ENCODE assay signal across 9 cellular contexts in the genomic region with DNA sequence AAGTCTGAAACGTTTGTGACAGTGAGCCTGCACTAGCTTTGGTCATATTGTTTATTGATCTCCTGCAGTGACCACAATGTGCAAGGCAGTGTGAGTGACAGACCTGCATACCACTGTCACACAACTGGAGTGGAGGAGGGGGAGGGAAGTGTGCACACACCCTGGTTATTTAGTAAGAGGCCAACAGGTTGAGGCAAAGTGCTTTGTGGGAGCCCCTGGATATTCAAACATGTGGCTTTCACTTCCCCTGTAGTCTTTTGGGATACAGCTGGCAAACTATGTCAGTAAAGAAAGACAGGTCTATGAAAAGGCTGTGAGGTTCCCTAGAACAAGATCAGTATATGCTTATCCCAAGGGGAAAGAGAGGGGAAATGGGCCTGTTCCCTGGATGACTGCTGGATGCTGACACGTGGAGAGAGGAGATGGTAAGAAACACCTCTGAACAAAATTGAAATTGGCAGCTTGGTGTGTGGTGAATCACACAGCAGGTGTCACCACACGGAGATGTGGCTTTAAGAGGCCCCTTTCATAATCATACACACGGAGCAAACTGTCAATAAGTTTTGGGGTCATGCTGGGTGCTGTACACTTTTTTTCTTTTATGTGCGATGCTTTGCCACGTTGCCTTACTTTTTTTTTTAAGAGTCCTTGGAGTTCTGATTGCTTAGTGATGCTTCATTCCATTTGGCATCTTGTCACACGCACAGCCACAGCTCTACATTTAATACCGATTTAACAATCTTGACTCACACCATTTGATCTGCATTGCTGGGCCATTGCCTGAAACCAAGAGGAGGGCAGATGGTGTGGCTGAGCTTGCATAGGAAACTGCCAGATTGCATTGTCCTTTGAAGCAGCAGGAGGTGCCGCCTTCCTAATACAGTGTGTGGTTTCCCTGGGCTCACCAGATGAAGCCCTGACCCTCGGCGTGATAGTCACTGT. TPM values are rescaled to one million over a fixed set of nuclear protein-coding genes. Genes with fewer than 3 reads are reported as not detected.
DNase-seq lines count a peak whose midpoint lies in the region; ATAC-seq and TF ChIP-seq lines count a peak whose summit lies in the region.
"Had no signal": no experiment of that assay in that cellular context is flagged by ENCODE, and none has a peak within 500 bp of the region (broad histone marks: within the 10 kb centered on the region; RNA-seq: fewer than 3 reads in every experiment).

No MANE protein-coding gene starts in this region.

- H3K27ac ChIP-seq in upper lobe of left lung (no peak overlapping the region), stomach (no peak overlapping the region)

- H3K4me1 ChIP-seq in upper lobe of left lung (no peaks in the 10 kb centered on the region), stomach (no peaks in the 10 kb centered on the region)

- DNase-seq in activated CD4-positive, alpha-beta T cell treated with anti-CD3 and anti-CD28 coated beads, Interleukin-2, amount 10 ng/mL, durations not matched to agents 24 days and 14 days: peak; percentile 62
- DNase-seq in activated CD4-positive, alpha-beta T cell treated with anti-CD3 and anti-CD28 coated beads for 4 hours: no peak
- DNase-seq in SW480 (ENCODE audit: low spot score) (peak; percentile 85), mesenteric fat pad (ENCODE audit: low spot score) (peak; percentile 33), upper lobe of left lung (no peak), stomach (no peak)
- no peak for DNase-seq in activated naive CD4-positive, alpha-beta T cell treated with anti-CD3 and anti-CD28 coated beads, Interleukin-2, amount 10 ng/mL, durations not matched to agents 7 days and 5 days
- DNase-seq: naive B cell had no signal

- peaks cover 31% of the 10 kb centered on the region for H3K4me1 Mint-ChIP-seq in activated CD4-positive, alpha-beta T cell treated with anti-CD3 and anti-CD28 coated beads, Interleukin-2, amount 10 ng/mL, durations not matched to agents 24 days and 14 days
- peaks cover 26% of the 10 kb centered on the region for H3K4me1 Mint-ChIP-seq in activated naive CD4-positive, alpha-beta T cell treated with anti-CD3 and anti-CD28 coated beads, Interleukin-2, amount 10 ng/mL, durations not matched to agents 7 days and 5 days
- H3K4me1 Mint-ChIP-seq: naive B cell had no signal

- 63 to 67% methylated on average over 11 of the region's 11 CpGs for WGBS in upper lobe of left lung, 2 donors
- 53 to 60% (median 56%) methylated on average over 11 of the region's 11 CpGs for WGBS in stomach, 5 donors

- no peaks in the 10 kb centered on the region for H3K27me3 Mint-ChIP-seq in activated CD4-positive, alpha-beta T cell treated with anti-CD3 and anti-CD28 coated beads, Interleukin-2, amount 10 ng/mL, durations not matched to agents 24 days and 14 days
- no peaks in the 10 kb centered on the region for H3K27me3 Mint-ChIP-seq in activated naive CD4-positive, alpha-beta T cell treated with anti-CD3 and anti-CD28 coated beads, Interleukin-2, amount 10 ng/mL, durations not matched to agents 7 days and 5 days

- peak overlapping the region; percentile 72 for H3K27ac Mint-ChIP-seq in activated CD4-positive, alpha-beta T cell treated with anti-CD3 and anti-CD28 coated beads, Interleukin-2, amount 10 ng/mL, durations not matched to agents 24 days and 14 days
- H3K27ac Mint-ChIP-seq in activated naive CD4-positive, alpha-beta T cell treated with anti-CD3 and anti-CD28 coated beads, Interleukin-2, amount 10 ng/mL, durations not matched to agents 7 days and 5 days: no peak overlapping the region
- H3K27ac Mint-ChIP-seq: naive B cell had no signal

- H3K4me3 Mint-ChIP-seq in activated CD4-positive, alpha-beta T cell treated with anti-CD3 and anti-CD28 coated beads, Interleukin-2, amount 10 ng/mL, durations not matched to agents 24 days and 14 days: no peak overlapping the region
- no peak overlapping the region for H3K4me3 Mint-ChIP-seq in activated naive CD4-positive, alpha-beta T cell treated with anti-CD3 and anti-CD28 coated beads, Interleukin-2, amount 10 ng/mL, durations not matched to agents 7 days and 5 days
- H3K4me3 Mint-ChIP-seq: naive B cell had no signal

- H3K36me3 Mint-ChIP-seq in activated CD4-positive, alpha-beta T cell treated with anti-CD3 and anti-CD28 coated beads, Interleukin-2, amount 10 ng/mL, durations not matched to agents 24 days and 14 days (ENCODE audit: low read depth): peaks cover 3% of the 10 kb centered on the region
- no peaks in the 10 kb centered on the region for H3K36me3 Mint-ChIP-seq in activated naive CD4-positive, alpha-beta T cell treated with anti-CD3 and anti-CD28 coated beads, Interleukin-2, amount 10 ng/mL, durations not matched to agents 7 days and 5 days
- H3K36me3 Mint-ChIP-seq: naive B cell had no signal

- intact Hi-C loops in activated CD4-positive, alpha-beta T cell treated with anti-CD3 and anti-CD28 coated beads, Interleukin-2, amount 10 ng/mL, durations not matched to agents 24 days and 14 days (cut with micrococcal nuclease): loop anchor here (1.0 kb wide), 1 partner anchor 36 kb away; no protein-coding TSS in a partner anchor
- intact Hi-C loops in stomach (cut with DNase I; ENCODE audit: low total_unique reads): no loop called here

- ATAC-seq in HG02981 (IDR thresholded peaks at IDR 0.05; ENCODE audit: unreplicated experiment) (peak; percentile 59), upper lobe of left lung (ENCODE audit: low FRiP score in 2 of 2) (no peak)

- H3K27me3 ChIP-seq in upper lobe of left lung (no peaks in the 10 kb centered on the region), stomach (no peaks in the 10 kb centered on the region)

- H3K4me3 ChIP-seq in upper lobe of left lung (no peak overlapping the region), stomach (no peak overlapping the region)

- no peak for TF ChIP-seq EP300 in upper lobe of left lung (IDR thresholded peaks at IDR 0.05)
- no peak for TF ChIP-seq EP300 in stomach (IDR thresholded peaks at IDR 0.05)

- H3K9me3 Mint-ChIP-seq in activated CD4-positive, alpha-beta T cell treated with anti-CD3 and anti-CD28 coated beads, Interleukin-2, amount 10 ng/mL, durations not matched to agents 24 days and 14 days: peaks cover 4% of the 10 kb centered on the region
- H3K9me3 Mint-ChIP-seq in activated naive CD4-positive, alpha-beta T cell treated with anti-CD3 and anti-CD28 coated beads, Interleukin-2, amount 10 ng/mL, durations not matched to agents 7 days and 5 days: no peaks in the 10 kb centered on the region

- CTCF ChIA-PET in activated naive CD4-positive, alpha-beta T cell treated with anti-CD3 and anti-CD28 coated beads, Interleukin-2, amount 10 ng/mL, durations not matched to agents 7 days and 5 days (lab: Charles Lee): interaction anchor here (0.8 to 6.0 kb wide), 6 partner anchors 18 to 71 kb away, joined by 3 to 33 read pairs (median 4); no protein-coding TSS in a partner anchor

- TF ChIP-seq CTCF in upper lobe of left lung (IDR thresholded peaks at IDR 0.05): no peak
- no peak for TF ChIP-seq CTCF in stomach (IDR thresholded peaks at IDR 0.05)

- no peak for TF ChIP-seq POLR2A in upper lobe of left lung (IDR thresholded peaks at IDR 0.05)
- TF ChIP-seq POLR2A in stomach (IDR thresholded peaks at IDR 0.05): no peak

- H3K9me3 ChIP-seq in upper lobe of left lung (no peaks in the 10 kb centered on the region), stomach (no peaks in the 10 kb centered on the region)

- no peaks in the 10 kb centered on the region for H3K36me3 ChIP-seq in upper lobe of left lung
- H3K36me3 ChIP-seq in stomach: no peaks in the 10 kb centered on the region

RNA-seq across cellular contexts. Expression of gene OSBP2, which starts 11.3 kb away (rescaled TPM):
- total RNA-seq in activated CD4-positive, alpha-beta T cell treated with anti-CD3 and anti-CD28 coated beads, Interleukin-2, amount 10 ng/mL, durations not matched to agents 24 days and 14 days: 2.1 and 2.6 TPM in 2 replicates
- total RNA-seq in mesenteric fat pad: 1.4 TPM
- total RNA-seq in upper lobe of left lung: 10 to 100 TPM in 2 of 6 donors, 1 to 10 TPM in 4; 3.5 to 14.5 (median 5.0) TPM
- 1 to 10 TPM in 3 of 5 donors, under 1 TPM in 1, not detected in 1; 0.58 to 9.5 (median 8.5) TPM for total RNA-seq in stomach
- 1 to 10 TPM; 1.3 to 1.8 (median 1.3) TPM for polyA plus RNA-seq in stomach

RNA-seq across cellular contexts. Expression of gene DUSP18, which starts 38.3 kb away (rescaled TPM):
- total RNA-seq in activated CD4-positive, alpha-beta T cell treated with anti-CD3 and anti-CD28 coated beads, Interleukin-2, amount 10 ng/mL, durations not matched to agents 24 days and 14 days: 8.0 and 10.3 TPM in 2 replicates
- 6.8 TPM for total RNA-seq in mesenteric fat pad
- total RNA-seq in upper lobe of left lung: 10 to 100 TPM; 13.0 to 40.9 (median 29.4) TPM
- 10 to 100 TPM in 2 of 5 donors, 1 to 10 TPM in 2, not detected in 1; 4.5 to 46.9 (median 10.9) TPM for total RNA-seq in stomach
- 1 to 10 TPM; 1.4 to 4.2 (median 2.9) TPM for polyA plus RNA-seq in stomach

Comparison
In these comparisons a context has a peak if more than half of its experiments do, and no peak if none do; other contexts are left out.
1. DNase-seq: peak in activated CD4-positive, alpha-beta T cell treated with anti-CD3 and anti-CD28 coated beads, Interleukin-2, amount 10 ng/mL, durations not matched to agents 24 days and 14 days (single experiment), SW480 (single experiment) and mesenteric fat pad (single experiment); none in activated CD4-positive, alpha-beta T cell treated with anti-CD3 and anti-CD28 coated beads for 4 hours (0 of 2), upper lobe of left lung (0 of 2), stomach (single experiment) and activated naive CD4-positive, alpha-beta T cell treated with anti-CD3 and anti-CD28 coated beads, Interleukin-2, amount 10 ng/mL, durations not matched to agents 7 days and 5 days (single experiment).